Comparison of ENCODE assay signal across 24 cellular contexts in the genomic region with DNA sequence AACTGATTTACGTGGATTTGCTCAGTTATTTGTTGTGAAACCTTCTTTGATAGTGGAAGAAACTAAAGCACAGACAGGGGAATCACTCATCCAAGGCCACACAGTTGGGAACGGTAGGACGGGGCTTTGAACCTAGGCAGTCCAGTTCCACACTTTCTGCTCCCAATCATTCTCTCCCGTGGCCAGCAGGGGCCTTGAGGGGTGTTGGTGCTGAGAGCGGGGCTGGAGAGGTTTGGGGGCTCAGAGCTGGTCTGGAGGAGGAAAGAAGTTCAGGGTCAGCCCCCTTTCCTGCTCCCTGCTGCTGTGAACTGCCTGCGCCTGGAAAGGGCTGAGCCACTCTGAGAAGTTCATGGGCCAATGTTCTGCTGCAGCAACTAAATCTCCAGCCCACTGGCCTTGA. TPM values are rescaled to one million over a fixed set of nuclear protein-coding genes. Genes with fewer than 3 reads are reported as not detected.
DNase-seq lines count a peak whose midpoint lies in the region; ATAC-seq and TF ChIP-seq lines count a peak whose summit lies in the region.
"Had no signal": no experiment of that assay in that cellular context is flagged by ENCODE, and none has a peak within 500 bp of the region (broad histone marks: within the 10 kb centered on the region; RNA-seq: fewer than 3 reads in every experiment).

No MANE protein-coding gene starts in this region.

- H3K9me3 ChIP-seq in BE2C: no peaks in the 10 kb centered on the region
- no peaks in the 10 kb centered on the region for H3K9me3 ChIP-seq in HCT116 (ENCODE audit: control insufficient read depth in 1 of 2, insufficient read depth in 1 of 2, low read depth in 1 of 2, low read length in 2 of 2)
- no peaks in the 10 kb centered on the region for H3K9me3 ChIP-seq in WERI-Rb-1 (ENCODE audit: severe bottlenecking)
- H3K9me3 ChIP-seq: psoas muscle had no signal

- CTCF ChIA-PET in HCT116 (lab: Charles Lee): no interaction called here

- no peaks in the 10 kb centered on the region for H3K4me1 ChIP-seq in BE2C
- peaks cover 5 to 28% of the 10 kb centered on the region in 2 experiments; a peak in 3 of 4 replicates for H3K4me1 ChIP-seq in HCT116 (ENCODE audit: control insufficient read depth in 1 of 2, insufficient read depth in 2 of 2, low read length in 2 of 2)
- H3K4me1 ChIP-seq: psoas muscle had no signal

- H3K79me2 ChIP-seq in HCT116 (ENCODE audit: insufficient read depth, low read length): no peaks in the 10 kb centered on the region

- no peak overlapping the region for H3K9ac ChIP-seq in HCT116 (ENCODE audit: low read length)

- BruUV-seq in HCT116 (replicated peaks; lab: Mats Ljungman, UMichigan): no TSS peak

- H3K27ac Mint-ChIP-seq in immature natural killer cell: no peak overlapping the region
- H3K27ac Mint-ChIP-seq: activated naive CD4-positive, alpha-beta T cell treated with anti-CD3 and anti-CD28 coated beads, Interleukin-2, amount 50 U/mL, for 72 hours; CD4-positive, alpha-beta memory T cell had no signal

- intact Hi-C loops in HCT116 (cut with micrococcal nuclease): no loop called here

- no peak overlapping the region for H3K4me3 ChIP-seq in BE2C (ENCODE audit: low read depth, low read length)
- H3K4me3 ChIP-seq in HCT116 (replicated peaks in 1 of 2; ENCODE audit: low read depth in 1 of 2, low read length in 2 of 2): no peak overlapping the region
- no peak overlapping the region for H3K4me3 ChIP-seq in WERI-Rb-1 (ENCODE audit: low read depth, low read length)
- no peak overlapping the region for H3K4me3 ChIP-seq in fibroblast of pulmonary artery (replicated peaks; ENCODE audit: low read depth, low read length)
- H3K4me3 ChIP-seq: lung, psoas muscle had no signal

- H3K4me3 Mint-ChIP-seq in immature natural killer cell: no peak overlapping the region
- H3K4me3 Mint-ChIP-seq: CD4-positive, alpha-beta memory T cell had no signal

- H4K20me1 ChIP-seq in HCT116 (ENCODE audit: insufficient read depth): no peaks in the 10 kb centered on the region

- H3K27ac ChIP-seq in HCT116 (ENCODE audit: low read depth, low read length): no peak overlapping the region
- no peak overlapping the region for H3K27ac ChIP-seq in WERI-Rb-1
- H3K27ac ChIP-seq: psoas muscle had no signal

- no peaks in the 10 kb centered on the region for H3K9me2 ChIP-seq in HCT116 (ENCODE audit: insufficient read depth)

- ATAC-seq in HCT116: peak; percentile 54
- no peak for ATAC-seq in GM21717 (IDR thresholded peaks at IDR 0.05; ENCODE audit: unreplicated experiment)
- no peak for ATAC-seq in GM19328 (IDR thresholded peaks at IDR 0.05; ENCODE audit: unreplicated experiment)
- ATAC-seq: activated naive CD4-positive, alpha-beta T cell treated with anti-CD3 and anti-CD28 coated beads, Interleukin-2, amount 50 U/mL, for 72 hours; esophagus mucosa; psoas muscle had no signal

- DNase-seq in BE2C (no peak), HCT116 (ENCODE audit: low read depth, low spot score) (no peak), WERI-Rb-1 (no peak), fibroblast of pulmonary artery (ENCODE audit: low read depth) (no peak), cortex of kidney (lab: John Stamatoyannopoulos, UW) (no peak), immature natural killer cell (no peak)
- DNase-seq: activated CD4-positive, alpha-beta T cell treated with anti-CD3 and anti-CD28 coated beads, Interleukin-2, amount 50 U/mL, for 1 hour; aorta; CD4-positive, alpha-beta memory T cell; effector memory CD4-positive, alpha-beta T cell; kidney glomerular epithelial cell; NCI-H1694 treated with DMSO at 0.1 percent for 48 hours; NCI-H774; OCI-M1; psoas muscle; SHP77 had no signal

- 0 out of 2 replicates have a peak, but pooled peaks have one; percentile 12 for TF ChIP-seq CTCF in BE2C (IDR thresholded peaks at IDR 0.05; ENCODE audit: low read depth, low read length)
- TF ChIP-seq CTCF in HCT116 (IDR thresholded peaks at IDR 0.05 in 2 of 3, conservative IDR thresholded peaks at IDR 0.05 in 1 of 3; ENCODE audit: borderline replicate concordance in 1 of 3, insufficient read depth in 1 of 3, low read depth in 2 of 3, low read length in 2 of 3): peak in 2 of 3 experiments; percentile 53 to 55; a peak in 3 of 6 replicates
- TF ChIP-seq CTCF in WERI-Rb-1 (IDR thresholded peaks at IDR 0.05; ENCODE audit: low read depth, low read length): peak; percentile 27; the same call in 1 of the 2 replicates
- TF ChIP-seq CTCF in fibroblast of pulmonary artery (IDR thresholded peaks at IDR 0.05; ENCODE audit: low read length, missing control alignments): peak; percentile 3

- peak; percentile 31; the same call in 1 of the 2 replicates for TF ChIP-seq RAD21 in HCT116 (IDR thresholded peaks at IDR 0.05; ENCODE audit: low read depth)

- H2AFZ ChIP-seq in HCT116 (ENCODE audit: low read depth, low read length, poor library complexity, severe bottlenecking): no peak overlapping the region

- H3K9me3 Mint-ChIP-seq in immature natural killer cell: no peaks in the 10 kb centered on the region
- H3K9me3 Mint-ChIP-seq: activated naive CD4-positive, alpha-beta T cell treated with anti-CD3 and anti-CD28 coated beads, Interleukin-2, amount 50 U/mL, for 72 hours had no signal

- H3K4me2 ChIP-seq in HCT116 (ENCODE audit: low read length): no peak overlapping the region

- TF ChIP-seq POLR2A in HCT116 (IDR thresholded peaks at IDR 0.05; ENCODE audit: borderline replicate concordance, extremely low read depth, insufficient read depth, insufficient read length): no peak

- H3K27me3 ChIP-seq in BE2C (no peaks in the 10 kb centered on the region), HCT116 (ENCODE audit: insufficient read depth, low read length) (no peaks in the 10 kb centered on the region), WERI-Rb-1 (ENCODE audit: insufficient read depth, low read depth, severe bottlenecking) (no peaks in the 10 kb centered on the region)

- H3K36me3 Mint-ChIP-seq in immature natural killer cell: no peaks in the 10 kb centered on the region
- H3K36me3 Mint-ChIP-seq: activated naive CD4-positive, alpha-beta T cell treated with anti-CD3 and anti-CD28 coated beads, Interleukin-2, amount 50 U/mL, for 72 hours; CD4-positive, alpha-beta memory T cell had no signal

- no peaks in the 10 kb centered on the region for H3K4me1 Mint-ChIP-seq in immature natural killer cell
- H3K4me1 Mint-ChIP-seq: CD4-positive, alpha-beta memory T cell had no signal

- H3K36me3 ChIP-seq in BE2C: no peaks in the 10 kb centered on the region
- no peaks in the 10 kb centered on the region for H3K36me3 ChIP-seq in HCT116 (ENCODE audit: control insufficient read depth in 1 of 2, insufficient read depth in 2 of 2, low read length in 2 of 2)
- H3K36me3 ChIP-seq in WERI-Rb-1: no peaks in the 10 kb centered on the region

- POLR2A ChIA-PET in HCT116 (lab: Charles Lee): no interaction called here

- RAD21 ChIA-PET in HCT116 (lab: Charles Lee; ENCODE audit: low non-redundant PET in 1 of 2, low total read pairs in 2 of 2, uncharacterized antibody in 2 of 2, unreplicated experiment in 2 of 2): no interaction called here

- H3K27me3 Mint-ChIP-seq in immature natural killer cell (ENCODE audit: low read depth in 3 of 3): peaks cover 2 to 6% (median 2%) of the 10 kb centered on the region in 3 donors

TF ChIP-seq in HCT116, 20 proteins besides CTCF, POLR2A, EP300 and RAD21 (continues in another document):
- TF ChIP-seq ELF1 (IDR thresholded peaks at IDR 0.05; ENCODE audit: borderline replicate concordance, low read depth): no peak
- TF ChIP-seq ZNF274 (IDR thresholded peaks at IDR 0.05; ENCODE audit: low read depth, low read length): no peak
- TF ChIP-seq, protein P1, sequence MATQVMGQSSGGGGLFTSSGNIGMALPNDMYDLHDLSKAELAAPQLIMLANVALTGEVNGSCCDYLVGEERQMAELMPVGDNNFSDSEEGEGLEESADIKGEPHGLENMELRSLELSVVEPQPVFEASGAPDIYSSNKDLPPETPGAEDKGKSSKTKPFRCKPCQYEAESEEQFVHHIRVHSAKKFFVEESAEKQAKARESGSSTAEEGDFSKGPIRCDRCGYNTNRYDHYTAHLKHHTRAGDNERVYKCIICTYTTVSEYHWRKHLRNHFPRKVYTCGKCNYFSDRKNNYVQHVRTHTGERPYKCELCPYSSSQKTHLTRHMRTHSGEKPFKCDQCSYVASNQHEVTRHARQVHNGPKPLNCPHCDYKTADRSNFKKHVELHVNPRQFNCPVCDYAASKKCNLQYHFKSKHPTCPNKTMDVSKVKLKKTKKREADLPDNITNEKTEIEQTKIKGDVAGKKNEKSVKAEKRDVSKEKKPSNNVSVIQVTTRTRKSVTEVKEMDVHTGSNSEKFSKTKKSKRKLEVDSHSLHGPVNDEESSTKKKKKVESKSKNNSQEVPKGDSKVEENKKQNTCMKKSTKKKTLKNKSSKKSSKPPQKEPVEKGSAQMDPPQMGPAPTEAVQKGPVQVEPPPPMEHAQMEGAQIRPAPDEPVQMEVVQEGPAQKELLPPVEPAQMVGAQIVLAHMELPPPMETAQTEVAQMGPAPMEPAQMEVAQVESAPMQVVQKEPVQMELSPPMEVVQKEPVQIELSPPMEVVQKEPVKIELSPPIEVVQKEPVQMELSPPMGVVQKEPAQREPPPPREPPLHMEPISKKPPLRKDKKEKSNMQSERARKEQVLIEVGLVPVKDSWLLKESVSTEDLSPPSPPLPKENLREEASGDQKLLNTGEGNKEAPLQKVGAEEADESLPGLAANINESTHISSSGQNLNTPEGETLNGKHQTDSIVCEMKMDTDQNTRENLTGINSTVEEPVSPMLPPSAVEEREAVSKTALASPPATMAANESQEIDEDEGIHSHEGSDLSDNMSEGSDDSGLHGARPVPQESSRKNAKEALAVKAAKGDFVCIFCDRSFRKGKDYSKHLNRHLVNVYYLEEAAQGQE (IDR thresholded peaks at IDR 0.05; ENCODE audit: low read depth): no peak
- TF ChIP-seq ZFX (IDR thresholded peaks at IDR 0.05): no peak
- TF ChIP-seq EZH2 (IDR thresholded peaks at IDR 0.05): no peak
- TF ChIP-seq, protein P2, sequence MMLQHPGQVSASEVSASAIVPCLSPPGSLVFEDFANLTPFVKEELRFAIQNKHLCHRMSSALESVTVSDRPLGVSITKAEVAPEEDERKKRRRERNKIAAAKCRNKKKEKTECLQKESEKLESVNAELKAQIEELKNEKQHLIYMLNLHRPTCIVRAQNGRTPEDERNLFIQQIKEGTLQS (IDR thresholded peaks at IDR 0.05): no peak

RNA-seq across cellular contexts. Expression of a gene that starts 31.4 kb away (rescaled TPM):
- not detected for polyA plus RNA-seq in BE2C (2012; ENCODE audit: insufficient read depth, insufficient read length, low read depth)
- 0.69 TPM for total RNA-seq in HCT116 (2021; ENCODE audit: unreplicated experiment)
- 0.30 and 0.34 TPM in 2 replicates for polyA plus RNA-seq in HCT116 (2012)
- polyA plus RNA-seq in immature natural killer cell: not detected
- total RNA-seq: aorta; CD4-positive, alpha-beta memory T cell; cerebellum; lung; psoas muscle; subcutaneous adipose tissue; T-helper 1 cell treated with Interleukin-12 subunit alpha and Interleukin-12 subunit beta and Interleukin-4 antibody, amounts not matched to agents 30 ng/mL and 1 ng/mL, for 36 hours had no signal
- polyA plus RNA-seq: aorta; CD4-positive, alpha-beta memory T cell; lung; psoas muscle had no signal

Comparison
In these comparisons a context has a peak if more than half of its experiments do, and no peak if none do; other contexts are left out.
1. CTCF ChIP-seq: peak in every context shown above with its lines; median percentile 54 in HCT116; 27 in WERI-Rb-1; 12 in BE2C; 3 in fibroblast of pulmonary artery.